10 cellular contexts compared by ENCODE assay signal in the genomic region with DNA sequence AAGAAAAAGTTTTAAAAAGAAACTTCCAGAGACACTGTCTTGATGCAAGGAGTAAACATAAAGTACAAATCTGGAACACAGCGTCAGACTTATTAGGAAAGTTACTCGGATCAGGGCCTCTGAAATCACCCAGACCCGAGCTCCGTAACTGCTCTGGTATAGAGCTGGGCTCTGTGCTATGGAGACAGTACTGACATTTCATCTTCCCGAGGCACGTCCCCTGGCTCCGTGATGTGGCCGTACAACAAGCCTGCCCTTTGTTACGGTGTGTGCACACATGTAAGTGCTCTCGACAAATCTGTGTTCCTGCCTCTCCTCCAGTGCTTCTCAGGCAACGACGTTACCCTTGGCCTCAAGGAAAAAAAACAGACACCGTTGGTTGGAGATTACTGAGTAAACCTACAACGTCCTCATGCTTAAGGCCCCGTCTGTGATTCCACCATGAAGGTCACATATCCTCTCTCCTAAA.
DNase-seq lines count a peak whose midpoint lies in the region; ATAC-seq, FAIRE-seq and TF ChIP-seq lines count a peak whose summit lies in the region.
"Had no signal": no experiment of that assay in that cellular context is flagged by ENCODE, and none has a peak within 500 bp of the region (broad histone marks: within the 10 kb centered on the region; RNA-seq: fewer than 3 reads in every experiment).

No MANE protein-coding gene starts in this region.

- no peak for TF ChIP-seq CTCF in cardiac muscle cell (IDR thresholded peaks at IDR 0.05; ENCODE audit: low read depth, low read length)
- no peak for TF ChIP-seq CTCF in left ventricle myocardium inferior (IDR thresholded peaks at IDR 0.05; ENCODE audit: borderline replicate concordance)
- TF ChIP-seq CTCF in pancreas (IDR thresholded peaks at IDR 0.05) = no peak

- ATAC-seq in Right ventricle myocardium inferior (no peak), pancreas (peak in 1 of 4 donors; percentile 3), HG03378 (IDR thresholded peaks at IDR 0.05; ENCODE audit: unreplicated experiment) (no peak)

- intact Hi-C loops in Right ventricle myocardium inferior (cut with DNase I) (loop anchor here (5.0 kb wide), 1 partner anchor 40 kb away; no protein-coding TSS in a partner anchor), left ventricle myocardium inferior (cut with micrococcal nuclease) (no loop called here), pancreas (cut with DNase I) (no loop called here)

- no peak overlapping the region for H3K4me3 ChIP-seq in cardiac muscle cell
- no peak overlapping the region for H3K4me3 ChIP-seq in left ventricle myocardium inferior
- no peak overlapping the region for H3K4me3 ChIP-seq in pancreas

- no peak for FAIRE-seq in pancreas (lab: Jason Lieb, UNC)

- peaks cover 54% of the 10 kb centered on the region for H3K4me1 ChIP-seq in cardiac muscle cell (ENCODE audit: low read depth)
- H3K4me1 ChIP-seq in left ventricle myocardium inferior = peaks cover 66% of the 10 kb centered on the region
- peaks cover 32 to 58% (median 51%) of the 10 kb centered on the region in 3 donors for H3K4me1 ChIP-seq in pancreas

- no peaks in the 10 kb centered on the region for H3K27me3 ChIP-seq in cardiac muscle cell
- no peaks in the 10 kb centered on the region for H3K27me3 ChIP-seq in left ventricle myocardium inferior (ENCODE audit: low read depth)
- no peaks in the 10 kb centered on the region for H3K27me3 ChIP-seq in pancreas

- WGBS in pancreas, 2 donors = 59 to 64% methylated on average over 15 of the region's 15 CpGs

- H3K36me3 ChIP-seq in cardiac muscle cell (no peaks in the 10 kb centered on the region), left ventricle myocardium inferior (no peaks in the 10 kb centered on the region), pancreas (no peaks in the 10 kb centered on the region)

- peak overlapping the region; percentile 75 for H3K27ac ChIP-seq in cardiac muscle cell
- H3K27ac ChIP-seq in left ventricle myocardium inferior (replicated peaks) = peak overlapping the region; percentile 99
- peak overlapping the region in 3 of 4 donors; percentile 41 to 71 (median 71) for H3K27ac ChIP-seq in pancreas

- DNase-seq in cardiac muscle cell (ENCODE audit: low read depth in 1 of 2, low spot score in 1 of 2) = no peak
- no peak for DNase-seq in Right ventricle myocardium inferior (ENCODE audit: missing footprints)
- no peak for DNase-seq in left ventricle myocardium inferior
- DNase-seq in pancreas = no peak
- no peak for DNase-seq in effector CD4-positive, alpha-beta T cell
- no peak for DNase-seq in NCI-H2171 (lab: John Stamatoyannopoulos, UW)
- DNase-seq in AG08396 (ENCODE audit: low spot score) = no peak
- DNase-seq: activated naive CD4-positive, alpha-beta T cell treated with anti-CD3 and anti-CD28 coated beads for 36 hours; H9 had no signal

- no peaks in the 10 kb centered on the region for H3K9me3 ChIP-seq in cardiac muscle cell (ENCODE audit: low read depth)
- no peaks in the 10 kb centered on the region for H3K9me3 ChIP-seq in left ventricle myocardium inferior (replicated peaks)
- H3K9me3 ChIP-seq in pancreas = no peaks in the 10 kb centered on the region
